8 cellular contexts compared by ENCODE assay signal in the genomic region with DNA sequence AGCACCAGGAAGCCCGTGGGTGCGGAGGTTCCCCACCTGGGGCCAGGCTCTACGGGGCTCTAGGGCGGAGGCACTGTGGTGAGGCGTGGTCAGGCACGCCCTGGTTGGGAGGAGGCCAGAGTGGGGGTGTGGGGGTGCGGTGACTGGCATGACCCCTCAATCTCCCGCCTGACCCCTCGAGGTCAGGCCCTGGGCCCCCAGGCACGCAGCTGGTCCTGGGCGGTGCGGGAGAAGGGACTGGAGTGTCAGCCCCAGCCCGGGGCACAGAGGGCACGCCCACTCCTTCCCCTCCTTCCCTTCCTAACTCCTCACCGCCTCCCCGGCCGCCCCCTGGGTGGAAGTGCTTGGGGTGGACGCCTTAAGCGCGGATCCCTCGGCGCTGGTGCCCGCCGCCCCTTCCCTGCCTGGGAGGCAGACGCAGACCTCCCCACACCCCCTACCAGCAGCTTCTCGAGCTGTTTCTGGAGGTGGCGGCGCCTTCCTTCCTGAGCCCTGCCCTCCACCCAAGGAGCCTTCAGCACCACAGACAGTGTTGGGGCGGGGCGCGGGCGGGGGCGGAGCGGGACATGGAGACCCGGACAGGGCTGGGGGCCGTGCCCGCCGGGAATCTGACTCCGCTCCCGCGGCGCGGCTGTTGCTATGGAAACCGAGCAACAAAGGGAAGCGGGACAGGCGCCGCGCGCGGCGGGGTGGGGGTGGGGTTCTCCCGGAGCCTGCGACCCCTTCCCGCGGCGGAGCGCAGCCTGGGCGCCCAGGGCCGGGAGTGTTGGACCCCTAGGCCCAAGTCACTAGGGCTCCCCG. TPM values are rescaled to one million over a fixed set of nuclear protein-coding genes. Genes with fewer than 3 reads are reported as not detected.
DNase-seq lines count a peak whose midpoint lies in the region; ATAC-seq, FAIRE-seq and TF ChIP-seq lines count a peak whose summit lies in the region.

No MANE protein-coding gene starts in this region.

- SMC1A ChIA-PET in GM12878 (lab: Charles Lee; ENCODE audit: uncharacterized antibody, unreplicated experiment), result no interaction called here

- POLR2A ChIA-PET in GM12878 (lab: Charles Lee), result no interaction called here

- no peaks in the 10 kb centered on the region for H3K4me1 ChIP-seq in GM12878 (ENCODE audit: control insufficient read depth, insufficient read depth, low read length)

- H3K36me3 ChIP-seq in GM12878 (ENCODE audit: control insufficient read depth in 2 of 2, insufficient read depth in 2 of 2, low read length in 1 of 2), result peaks cover 0 to 6% of the 10 kb centered on the region in 2 experiments; a peak in 2 of 4 replicates

- H3K79me2 ChIP-seq in GM12878 (ENCODE audit: control insufficient read depth, insufficient read depth, low read length), result no peaks in the 10 kb centered on the region

- H3K4me3 ChIP-seq in GM12878, result peak overlapping the region; percentile 44; the same call in 1 of the 2 replicates

- RAD21 ChIA-PET in GM12878 (lab: Charles Lee; ENCODE audit: unreplicated experiment), result no interaction called here

- under 1% methylated on average over 25 of the region's 60 CpGs for WGBS in GM12878 (ENCODE audit: insufficient coverage, insufficient replicate concordance, low lambda C conversion rate, missing lambda C conversion rate)

- peak overlapping the region; percentile 82 for H3K4me2 ChIP-seq in GM12878 (ENCODE audit: control insufficient read depth, insufficient read depth)

- H3K27me3 ChIP-seq in GM12878 (replicated peaks in 1 of 2; ENCODE audit: control insufficient read depth in 2 of 2, insufficient read depth in 2 of 2, low read length in 1 of 2), result peaks cover 4 to 11% of the 10 kb centered on the region in 2 experiments; a peak in 3 of 4 replicates

- no peak for FAIRE-seq in GM12878 (lab: Jason Lieb, UNC)

- no peaks in the 10 kb centered on the region for H4K20me1 ChIP-seq in GM12878 (ENCODE audit: control insufficient read depth, insufficient read depth)

- no peak overlapping the region for H2AFZ ChIP-seq in GM12878 (ENCODE audit: control insufficient read depth, low read depth, low read length)

- no peak for TF ChIP-seq CTCF in GM12878 (IDR thresholded peaks at IDR 0.05 in 2 of 3, conservative IDR thresholded peaks at IDR 0.05 in 1 of 3; ENCODE audit: control insufficient read depth in 2 of 3, extremely low read depth in 1 of 3, insufficient read depth in 1 of 3, low read depth in 3 of 3, low read length in 3 of 3)

- ATAC-seq in GM12878 (peak; percentile 63), GM21381 (IDR thresholded peaks at IDR 0.05; ENCODE audit: unreplicated experiment) (no peak), HG02973 (IDR thresholded peaks at IDR 0.05; ENCODE audit: unreplicated experiment) (no peak)

- in situ Hi-C loops in GM12878 (cut with MboI), result no loop called here

- DNase-seq in GDM1 (lab: John Stamatoyannopoulos, UW) (peak; percentile 53), NCI-H1417 (lab: John Stamatoyannopoulos, UW) (peak; percentile 93 to 98 (median 96)), T-helper 22 cell (ENCODE audit: low read depth) (peak; percentile 84), GM12878 (ENCODE audit: low read depth, low spot score) (no peak), hepatic stellate cell (ENCODE audit: low spot score) (peak; percentile 94), renal cortical epithelial cell (ENCODE audit: low read depth) (peak; percentile 86)

- no peak for TF ChIP-seq RAD21 in GM12878 (IDR thresholded peaks at IDR 0.05; ENCODE audit: insufficient read depth, low read depth, low read length)

- TF ChIP-seq EP300 in GM12878 (IDR thresholded peaks at IDR 0.05; ENCODE audit: borderline replicate concordance in 1 of 2, control insufficient read depth in 1 of 2, low read depth in 2 of 2, low read length in 2 of 2), result no peak

- no peaks in the 10 kb centered on the region; the same call in 2 of the 3 replicates for H3K9me3 ChIP-seq in GM12878 (replicated peaks; ENCODE audit: control insufficient read depth, insufficient read depth, low read length)

- CTCF ChIA-PET in GM12878 (lab: Yijun Ruan, JAX), result no interaction called here

- no peak for TF ChIP-seq POLR2A in GM12878 (IDR thresholded peaks at IDR 0.05; ENCODE audit: low read depth, low read length)

- intact Hi-C loops in GM12878 (cut with micrococcal nuclease; ENCODE audit: unreplicated experiment), result no loop called here

- no TSS peak for BruUV-seq in GM12878 (replicated peaks; lab: Mats Ljungman, UMichigan)

- no peak overlapping the region for H3K9ac ChIP-seq in GM12878 (ENCODE audit: control insufficient read depth, insufficient read depth, low read length)

- H3K27ac ChIP-seq in GM12878 (ENCODE audit: control insufficient read depth, insufficient read depth), result no peak overlapping the region

RNA-seq across cellular contexts. Expression of gene CRIP2, which starts 0.7 kb away (rescaled TPM):
- total RNA-seq in GM12878 (2013; cell fraction: nucleolus; rRNA removed), result not detected in 2 replicates
- total RNA-seq in GM12878 (2014; rRNA removed), result 0.11 TPM in 1 of 2 replicates, not detected in the other
- not detected in 2 replicates for total RNA-seq in GM12878 (2014; rRNA removed; fragmentation: Illumina TruSeq; extraction: Trizol)
- total RNA-seq in GM12878 (2021), result 0.49 and 0.61 TPM in 2 replicates
- polyA plus RNA-seq in GM12878 (2011; ENCODE audit: low read depth), result not detected
- 0.04 TPM in 1 of 2 replicates, not detected in the other for polyA plus RNA-seq in GM12878 (2011; rRNA removed)
- 0.39 and 0.40 TPM in 2 replicates for polyA plus RNA-seq in GM12878 (2011; cell fraction: cytosol; rRNA removed)
- polyA plus RNA-seq in GM12878 (2011; cell fraction: nucleus; rRNA removed), result 0.37 and 0.57 TPM in 2 replicates
- polyA plus RNA-seq in GM12878 (2012), result 0.15 and 0.22 TPM in 2 replicates
- not detected in 2 replicates for polyA plus RNA-seq in GM12878 (2014; fragmentation: Illumina TruSeq; extraction: Trizol)
- polyA plus RNA-seq in GM12878 (2014; fragmentation: Nextera tagmentation; extraction: Ambion mirVana), result not detected
- polyA plus RNA-seq in GM12878 (2014; rRNA removed), result not detected in 2 replicates
- polyA plus RNA-seq in GM12878 (2016; fragmentation: Nextera tagmentation; extraction: Ambion mirVana), result under 1 TPM; 0.37 to 0.62 TPM
- polyA minus RNA-seq in GM12878 (2011; rRNA and poly(A)+ RNA removed), result not detected in 2 replicates
- polyA minus RNA-seq in GM12878 (2011; cell fraction: cytosol; rRNA and poly(A)+ RNA removed), result 2.9 and 4.2 TPM in 2 replicates
- 1.4 TPM in 1 of 2 replicates, not detected in the other for polyA minus RNA-seq in GM12878 (2011; cell fraction: nucleus; rRNA and poly(A)+ RNA removed)
- total RNA-seq in renal cortical epithelial cell, result 76.6 and 206 TPM in 2 replicates

RNA-seq across cellular contexts. Expression of gene CRIP1, which starts 12.8 kb away (rescaled TPM):
- 20.9 and 21.9 TPM in 2 replicates for total RNA-seq in GM12878 (2013; cell fraction: nucleolus; rRNA removed)
- total RNA-seq in GM12878 (2014; rRNA removed) (99.4 and 101 TPM in 2 replicates), GM12878 (2014; rRNA removed; fragmentation: Illumina TruSeq; extraction: Trizol) (87.3 and 90.6 TPM in 2 replicates), GM12878 (2021) (177 and 188 TPM in 2 replicates), renal cortical epithelial cell (0.87 and 12.2 TPM in 2 replicates)
- 110 TPM for polyA plus RNA-seq in GM12878 (2011; ENCODE audit: low read depth)
- polyA plus RNA-seq in GM12878 (2011; rRNA removed) (36.3 and 174 TPM in 2 replicates), GM12878 (2014; fragmentation: Illumina TruSeq; extraction: Trizol) (8.1 and 81.1 TPM in 2 replicates), GM12878 (2014; fragmentation: Nextera tagmentation; extraction: Ambion mirVana) (100 to 1,000 TPM in 1 of 2 experiments, 10 to 100 TPM in 1; 66.8 to 134 TPM), GM12878 (2014; rRNA removed) (259 and 269 TPM in 2 replicates), GM12878 (2016; fragmentation: Nextera tagmentation; extraction: Ambion mirVana) (100 to 1,000 TPM; 207 to 230 TPM)
- polyA plus RNA-seq in GM12878 (2011; cell fraction: cytosol; rRNA removed), result 236 and 406 TPM in 2 replicates
- polyA plus RNA-seq in GM12878 (2011; cell fraction: nucleus; rRNA removed), result 273 and 302 TPM in 2 replicates
- 224 and 253 TPM in 2 replicates for polyA plus RNA-seq in GM12878 (2012)
- 26.0 and 61.0 TPM in 2 replicates for polyA minus RNA-seq in GM12878 (2011; rRNA and poly(A)+ RNA removed)
- 42.5 and 76.2 TPM in 2 replicates for polyA minus RNA-seq in GM12878 (2011; cell fraction: cytosol; rRNA and poly(A)+ RNA removed)
- 17.5 and 28.7 TPM in 2 replicates for polyA minus RNA-seq in GM12878 (2011; cell fraction: nucleus; rRNA and poly(A)+ RNA removed)

RNA-seq across cellular contexts. Expression of gene TEDC1, which starts 17.2 kb away (rescaled TPM):
- 15.3 and 19.0 TPM in 2 replicates for total RNA-seq in GM12878 (2013; cell fraction: nucleolus; rRNA removed)
- total RNA-seq in GM12878 (2014; rRNA removed), result 23.0 and 25.8 TPM in 2 replicates
- total RNA-seq in GM12878 (2014; rRNA removed; fragmentation: Illumina TruSeq; extraction: Trizol), result 2.9 and 5.1 TPM in 2 replicates
- total RNA-seq in GM12878 (2021), result 30.5 and 34.2 TPM in 2 replicates
- polyA plus RNA-seq in GM12878 (2011; ENCODE audit: low read depth), result 1.9 TPM
- 1.7 and 6.0 TPM in 2 replicates for polyA plus RNA-seq in GM12878 (2011; rRNA removed)
- polyA plus RNA-seq in GM12878 (2011; cell fraction: cytosol; rRNA removed), result 8.1 and 18.8 TPM in 2 replicates
- 26.6 and 44.6 TPM in 2 replicates for polyA plus RNA-seq in GM12878 (2011; cell fraction: nucleus; rRNA removed)
- polyA plus RNA-seq in GM12878 (2012), result 7.2 and 9.4 TPM in 2 replicates
- 0.10 and 0.76 TPM in 2 replicates for polyA plus RNA-seq in GM12878 (2014; fragmentation: Illumina TruSeq; extraction: Trizol)
- polyA plus RNA-seq in GM12878 (2014; fragmentation: Nextera tagmentation; extraction: Ambion mirVana), result 1 to 10 TPM in 1 of 2 experiments, under 1 TPM in 1; 0.19 to 1.6 TPM
- polyA plus RNA-seq in GM12878 (2014; rRNA removed), result 27.8 and 32.6 TPM in 2 replicates
- polyA plus RNA-seq in GM12878 (2016; fragmentation: Nextera tagmentation; extraction: Ambion mirVana), result 10 to 100 TPM; 23.3 to 29.9 TPM
- polyA minus RNA-seq in GM12878 (2011; rRNA and poly(A)+ RNA removed), result 6.5 and 9.2 TPM in 2 replicates
- 4.4 and 5.8 TPM in 2 replicates for polyA minus RNA-seq in GM12878 (2011; cell fraction: cytosol; rRNA and poly(A)+ RNA removed)
- polyA minus RNA-seq in GM12878 (2011; cell fraction: nucleus; rRNA and poly(A)+ RNA removed), result 8.9 and 18.4 TPM in 2 replicates
- total RNA-seq in renal cortical epithelial cell, result 7.2 and 7.6 TPM in 2 replicates

RNA-seq across cellular contexts. Expression of gene TMEM121, which starts 52.5 kb away (rescaled TPM):
- total RNA-seq in GM12878 (2013; cell fraction: nucleolus; rRNA removed), result 2.2 and 2.7 TPM in 2 replicates
- 4.9 and 6.6 TPM in 2 replicates for total RNA-seq in GM12878 (2014; rRNA removed)
- total RNA-seq in GM12878 (2014; rRNA removed; fragmentation: Illumina TruSeq; extraction: Trizol), result 0.09 and 0.13 TPM in 2 replicates
- 3.2 and 3.4 TPM in 2 replicates for total RNA-seq in GM12878 (2021)
- not detected for polyA plus RNA-seq in GM12878 (2011; ENCODE audit: low read depth)
- polyA plus RNA-seq in GM12878 (2011; rRNA removed), result 0.04 TPM in 1 of 2 replicates, not detected in the other
- polyA plus RNA-seq in GM12878 (2011; cell fraction: cytosol; rRNA removed), result 0.13 TPM in 1 of 2 replicates, not detected in the other
- 0.07 and 0.12 TPM in 2 replicates for polyA plus RNA-seq in GM12878 (2011; cell fraction: nucleus; rRNA removed)
- 0.30 and 0.35 TPM in 2 replicates for polyA plus RNA-seq in GM12878 (2012)
- polyA plus RNA-seq in GM12878 (2014; fragmentation: Illumina TruSeq; extraction: Trizol), result not detected in 2 replicates
- under 1 TPM in 1 of 2 experiments, not detected in 1; 0.27 TPM for polyA plus RNA-seq in GM12878 (2014; fragmentation: Nextera tagmentation; extraction: Ambion mirVana)
- 3.1 and 4.9 TPM in 2 replicates for polyA plus RNA-seq in GM12878 (2014; rRNA removed)
- 1 to 10 TPM in 1 of 2 experiments, under 1 TPM in 1; 0.49 to 1.9 TPM for polyA plus RNA-seq in GM12878 (2016; fragmentation: Nextera tagmentation; extraction: Ambion mirVana)
- polyA minus RNA-seq in GM12878 (2011; rRNA and poly(A)+ RNA removed), result not detected in 2 replicates
- not detected in 2 replicates for polyA minus RNA-seq in GM12878 (2011; cell fraction: cytosol; rRNA and poly(A)+ RNA removed)
- polyA minus RNA-seq in GM12878 (2011; cell fraction: nucleus; rRNA and poly(A)+ RNA removed), result 0.12 and 0.29 TPM in 2 replicates
- total RNA-seq in renal cortical epithelial cell, result 1.7 and 8.4 TPM in 2 replicates

RNA-seq across cellular contexts. Expression of gene MTA1, which starts 54.2 kb away (rescaled TPM):
- total RNA-seq in GM12878 (2013; cell fraction: nucleolus; rRNA removed), result 130 and 153 TPM in 2 replicates
- total RNA-seq in GM12878 (2014; rRNA removed) (53.3 and 62.6 TPM in 2 replicates), GM12878 (2014; rRNA removed; fragmentation: Illumina TruSeq; extraction: Trizol) (28.1 and 30.8 TPM in 2 replicates), GM12878 (2021) (138 and 162 TPM in 2 replicates), renal cortical epithelial cell (14.6 and 47.3 TPM in 2 replicates)
- polyA plus RNA-seq in GM12878 (2011; ENCODE audit: low read depth), result 20.4 TPM
- polyA plus RNA-seq in GM12878 (2011; rRNA removed) (26.0 and 52.3 TPM in 2 replicates), GM12878 (2014; fragmentation: Illumina TruSeq; extraction: Trizol) (9.6 and 30.4 TPM in 2 replicates), GM12878 (2014; fragmentation: Nextera tagmentation; extraction: Ambion mirVana) (under 1 TPM; 0.14 to 0.69 TPM), GM12878 (2014; rRNA removed) (114 and 134 TPM in 2 replicates), GM12878 (2016; fragmentation: Nextera tagmentation; extraction: Ambion mirVana) (10 to 100 TPM in 1 of 2 experiments, 1 to 10 TPM in 1; 7.7 to 10.3 TPM)
- 41.2 and 55.8 TPM in 2 replicates for polyA plus RNA-seq in GM12878 (2011; cell fraction: cytosol; rRNA removed)
- 459 and 605 TPM in 2 replicates for polyA plus RNA-seq in GM12878 (2011; cell fraction: nucleus; rRNA removed)
- 68.8 and 74.0 TPM in 2 replicates for polyA plus RNA-seq in GM12878 (2012)
- polyA minus RNA-seq in GM12878 (2011; rRNA and poly(A)+ RNA removed), result 22.1 and 40.2 TPM in 2 replicates
- 42.9 and 49.3 TPM in 2 replicates for polyA minus RNA-seq in GM12878 (2011; cell fraction: cytosol; rRNA and poly(A)+ RNA removed)
- 62.5 and 113 TPM in 2 replicates for polyA minus RNA-seq in GM12878 (2011; cell fraction: nucleus; rRNA and poly(A)+ RNA removed)

Comparison
In these comparisons a context has a peak if more than half of its experiments do, and no peak if none do; other contexts are left out.
1. RNA of gene CRIP2, which starts 0.7 kb away (total RNA-seq): 76.6 to 206 TPM in renal cortical epithelial cell; 0.11 to 0.61 TPM in GM12878; every median in the first group is over 10 times any median in the second.